ENCODE assay signal across 1 cellular context in genomic region chr22:29456211-29456671, GRCh38.
A peak's percentile ranks its signal among the peaks of the same experiment; 100 is the strongest.
TF ChIP-seq lines count a peak whose summit lies in the region.

No MANE protein-coding gene starts in this region.

TF ChIP-seq in K562, 482 proteins besides CTCF, POLR2A, EP300 and RAD21:
- TF ChIP-seq, protein P1, sequence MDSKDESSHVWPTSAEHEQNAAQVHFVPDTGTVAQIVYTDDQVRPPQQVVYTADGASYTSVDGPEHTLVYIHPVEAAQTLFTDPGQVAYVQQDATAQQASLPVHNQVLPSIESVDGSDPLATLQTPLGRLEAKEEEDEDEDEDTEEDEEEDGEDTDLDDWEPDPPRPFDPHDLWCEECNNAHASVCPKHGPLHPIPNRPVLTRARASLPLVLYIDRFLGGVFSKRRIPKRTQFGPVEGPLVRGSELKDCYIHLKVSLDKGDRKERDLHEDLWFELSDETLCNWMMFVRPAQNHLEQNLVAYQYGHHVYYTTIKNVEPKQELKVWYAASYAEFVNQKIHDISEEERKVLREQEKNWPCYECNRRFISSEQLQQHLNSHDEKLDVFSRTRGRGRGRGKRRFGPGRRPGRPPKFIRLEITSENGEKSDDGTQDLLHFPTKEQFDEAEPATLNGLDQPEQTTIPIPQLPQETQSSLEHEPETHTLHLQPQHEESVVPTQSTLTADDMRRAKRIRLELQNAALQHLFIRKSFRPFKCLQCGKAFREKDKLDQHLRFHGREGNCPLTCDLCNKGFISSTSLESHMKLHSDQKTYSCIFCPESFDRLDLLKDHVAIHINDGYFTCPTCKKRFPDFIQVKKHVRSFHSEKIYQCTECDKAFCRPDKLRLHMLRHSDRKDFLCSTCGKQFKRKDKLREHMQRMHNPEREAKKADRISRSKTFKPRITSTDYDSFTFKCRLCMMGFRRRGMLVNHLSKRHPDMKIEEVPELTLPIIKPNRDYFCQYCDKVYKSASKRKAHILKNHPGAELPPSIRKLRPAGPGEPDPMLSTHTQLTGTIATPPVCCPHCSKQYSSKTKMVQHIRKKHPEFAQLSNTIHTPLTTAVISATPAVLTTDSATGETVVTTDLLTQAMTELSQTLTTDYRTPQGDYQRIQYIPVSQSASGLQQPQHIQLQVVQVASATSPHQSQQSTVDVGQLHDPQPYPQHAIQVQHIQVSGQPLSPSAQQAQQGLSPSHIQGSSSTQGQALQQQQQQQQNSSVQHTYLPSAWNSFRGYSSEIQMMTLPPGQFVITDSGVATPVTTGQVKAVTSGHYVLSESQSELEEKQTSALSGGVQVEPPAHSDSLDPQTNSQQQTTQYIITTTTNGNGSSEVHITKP (IDR thresholded peaks at IDR 0.05; ENCODE audit: partially characterized antibody), result no peak
- TF ChIP-seq RFX1 (IDR thresholded peaks at IDR 0.05), result peak; percentile 86
